ENCODE assay signal across 8 cellular contexts in the genomic region with DNA sequence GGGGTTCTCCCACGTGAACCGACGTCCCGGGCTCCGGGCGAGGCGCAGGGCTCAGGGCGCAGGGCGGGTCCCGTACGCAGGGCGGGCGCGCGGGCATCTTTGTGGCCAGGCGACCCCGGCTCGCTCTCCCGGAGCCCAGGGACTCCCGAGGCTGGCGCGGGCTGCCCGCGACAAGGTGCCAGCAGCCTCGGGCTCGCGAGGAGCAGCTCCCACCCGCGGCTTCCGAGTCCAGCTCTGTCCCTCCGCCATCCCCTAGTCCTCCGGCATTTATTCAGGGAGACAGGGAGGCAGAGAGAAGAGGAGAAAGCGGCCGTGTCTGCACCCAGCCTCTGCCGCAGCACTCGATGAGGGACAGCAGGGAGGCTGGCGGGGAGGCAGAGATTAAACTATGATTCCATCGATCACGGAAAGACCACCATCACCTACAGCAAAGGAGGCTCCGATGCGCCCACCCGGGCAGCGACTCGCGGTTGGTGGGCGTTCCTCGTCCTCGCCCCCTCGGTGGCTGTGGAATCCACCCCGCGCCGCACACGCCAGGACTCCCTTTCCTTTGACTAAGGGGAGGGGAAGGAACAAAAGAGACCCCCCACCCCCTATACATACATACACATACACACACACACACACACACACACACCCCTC. TPM values are rescaled to one million over a fixed set of nuclear protein-coding genes. Genes with fewer than 3 reads are reported as not detected.
DNase-seq lines count a peak whose midpoint lies in the region; ATAC-seq and TF ChIP-seq lines count a peak whose summit lies in the region.

No MANE protein-coding gene starts in this region.

- peaks cover 10% of the 10 kb centered on the region for H3K4me1 ChIP-seq in A673 (ENCODE audit: insufficient read depth, low read length, poor library complexity, severe bottlenecking)

- POLR2A ChIA-PET in A673 (lab: Charles Lee; ENCODE audit: low non-redundant PET): no interaction called here
- POLR2A ChIA-PET in activated CD4-positive, alpha-beta memory T cell treated with anti-CD3 and anti-CD28 coated beads for 36 hours (lab: Charles Lee): no interaction called here

- peak overlapping the region; percentile 70 for H3K4me3 Mint-ChIP-seq in activated CD4-positive, alpha-beta memory T cell treated with anti-CD3 and anti-CD28 coated beads for 36 hours
- peak overlapping the region; percentile 82 for H3K4me3 Mint-ChIP-seq in progenitor cell of endocrine pancreas (ENCODE audit: low read depth)

- H3K27ac Mint-ChIP-seq in activated CD4-positive, alpha-beta memory T cell treated with anti-CD3 and anti-CD28 coated beads for 36 hours: no peak overlapping the region
- H3K27ac Mint-ChIP-seq in progenitor cell of endocrine pancreas: peak overlapping the region; percentile 51

- DNase-seq in A673 (ENCODE audit: low spot score) (no peak), head of caudate nucleus (peak in 27 of 42 donors; percentile 9 to 53 (median 25)), progenitor cell of endocrine pancreas (ENCODE audit: low spot score, unreplicated experiment) (no peak), SKM-1 treated with dmso at 0.1 percent for 144 hours (lab: John Stamatoyannopoulos, UW; ENCODE audit: unreplicated experiment) (no peak), NCI-H226 (no peak)
- no peak for DNase-seq in activated CD4-positive, alpha-beta memory T cell treated with anti-CD3 and anti-CD28 coated beads for 36 hours

- H3K4me1 Mint-ChIP-seq in activated CD4-positive, alpha-beta memory T cell treated with anti-CD3 and anti-CD28 coated beads for 36 hours (ENCODE audit: low read depth): peaks cover 10% of the 10 kb centered on the region
- H3K4me1 Mint-ChIP-seq in progenitor cell of endocrine pancreas (ENCODE audit: low read depth): peaks cover 7% of the 10 kb centered on the region

- no peaks in the 10 kb centered on the region for H3K36me3 ChIP-seq in A673 (ENCODE audit: insufficient read depth, low read length, poor library complexity, severe bottlenecking)

- H3K9me3 ChIP-seq in A673 (ENCODE audit: low read depth, low read length, poor library complexity, severe bottlenecking): no peaks in the 10 kb centered on the region

- H3K27me3 ChIP-seq in A673 (replicated peaks; ENCODE audit: insufficient read depth, low read depth, low read length, poor library complexity): peaks cover 56% of the 10 kb centered on the region

- no TSS peak for BruUV-seq in A673 (replicated peaks; lab: Mats Ljungman, UMichigan)

- peak; percentile 26 for ATAC-seq in GM19351 (IDR thresholded peaks at IDR 0.05; ENCODE audit: unreplicated experiment)
- no peak for ATAC-seq in GM19452 (IDR thresholded peaks at IDR 0.05; ENCODE audit: unreplicated experiment)

- peak overlapping the region; percentile 76 for H3K4me3 ChIP-seq in A673 (ENCODE audit: low read depth, low read length, poor library complexity, severe bottlenecking)

- CTCF ChIA-PET in A673 (lab: Charles Lee): no interaction called here
- CTCF ChIA-PET in activated CD4-positive, alpha-beta memory T cell treated with anti-CD3 and anti-CD28 coated beads for 36 hours (lab: Charles Lee): no interaction called here

- intact Hi-C loops in A673 (cut with micrococcal nuclease; ENCODE audit: unreplicated experiment): loop anchor here (5.0 kb wide), 1 partner anchor 182 kb away; no protein-coding TSS in a partner anchor
- intact Hi-C loops in activated CD4-positive, alpha-beta memory T cell treated with anti-CD3 and anti-CD28 coated beads for 36 hours (cut with micrococcal nuclease): no loop called here
- intact Hi-C loops in head of caudate nucleus (cut with DNase I): no loop called here

- TF ChIP-seq CTCF in A673 (conservative IDR thresholded peaks at IDR 0.05; ENCODE audit: low read depth, low read length) (no peak), progenitor cell of endocrine pancreas (IDR thresholded peaks at IDR 0.05; ENCODE audit: unreplicated experiment) (no peak)

- peaks cover 37% of the 10 kb centered on the region for H3K27me3 Mint-ChIP-seq in activated CD4-positive, alpha-beta memory T cell treated with anti-CD3 and anti-CD28 coated beads for 36 hours
- peaks cover 66% of the 10 kb centered on the region for H3K27me3 Mint-ChIP-seq in progenitor cell of endocrine pancreas

- H3K36me3 Mint-ChIP-seq in activated CD4-positive, alpha-beta memory T cell treated with anti-CD3 and anti-CD28 coated beads for 36 hours: no peaks in the 10 kb centered on the region
- H3K36me3 Mint-ChIP-seq in progenitor cell of endocrine pancreas (ENCODE audit: insufficient read depth): no peaks in the 10 kb centered on the region

- no peak overlapping the region for H3K27ac ChIP-seq in A673 (ENCODE audit: low read depth, low read length, poor library complexity, severe bottlenecking)

- H3K9me3 Mint-ChIP-seq in activated CD4-positive, alpha-beta memory T cell treated with anti-CD3 and anti-CD28 coated beads for 36 hours: no peaks in the 10 kb centered on the region
- H3K9me3 Mint-ChIP-seq in progenitor cell of endocrine pancreas (ENCODE audit: low read depth): no peaks in the 10 kb centered on the region

RNA-seq across cellular contexts. Expression of a gene that starts 1.1 kb away (rescaled TPM):
- total RNA-seq in A673 (2021) (2.4 and 3.5 TPM in 2 replicates), progenitor cell of endocrine pancreas (1.7 and 2.6 TPM in 2 replicates)
- not detected for total RNA-seq in activated CD4-positive, alpha-beta memory T cell treated with anti-CD3 and anti-CD28 coated beads for 36 hours

Comparison
In these comparisons a context has a peak if more than half of its experiments do, and no peak if none do; other contexts are left out.
1. DNase-seq: peak in head of caudate nucleus (27 of 42); none in A673 (single experiment), activated CD4-positive, alpha-beta memory T cell treated with anti-CD3 and anti-CD28 coated beads for 36 hours (single experiment), progenitor cell of endocrine pancreas (single experiment), SKM-1 treated with dmso at 0.1 percent for 144 hours (single experiment) and NCI-H226 (single experiment).